In the genomic region with DNA sequence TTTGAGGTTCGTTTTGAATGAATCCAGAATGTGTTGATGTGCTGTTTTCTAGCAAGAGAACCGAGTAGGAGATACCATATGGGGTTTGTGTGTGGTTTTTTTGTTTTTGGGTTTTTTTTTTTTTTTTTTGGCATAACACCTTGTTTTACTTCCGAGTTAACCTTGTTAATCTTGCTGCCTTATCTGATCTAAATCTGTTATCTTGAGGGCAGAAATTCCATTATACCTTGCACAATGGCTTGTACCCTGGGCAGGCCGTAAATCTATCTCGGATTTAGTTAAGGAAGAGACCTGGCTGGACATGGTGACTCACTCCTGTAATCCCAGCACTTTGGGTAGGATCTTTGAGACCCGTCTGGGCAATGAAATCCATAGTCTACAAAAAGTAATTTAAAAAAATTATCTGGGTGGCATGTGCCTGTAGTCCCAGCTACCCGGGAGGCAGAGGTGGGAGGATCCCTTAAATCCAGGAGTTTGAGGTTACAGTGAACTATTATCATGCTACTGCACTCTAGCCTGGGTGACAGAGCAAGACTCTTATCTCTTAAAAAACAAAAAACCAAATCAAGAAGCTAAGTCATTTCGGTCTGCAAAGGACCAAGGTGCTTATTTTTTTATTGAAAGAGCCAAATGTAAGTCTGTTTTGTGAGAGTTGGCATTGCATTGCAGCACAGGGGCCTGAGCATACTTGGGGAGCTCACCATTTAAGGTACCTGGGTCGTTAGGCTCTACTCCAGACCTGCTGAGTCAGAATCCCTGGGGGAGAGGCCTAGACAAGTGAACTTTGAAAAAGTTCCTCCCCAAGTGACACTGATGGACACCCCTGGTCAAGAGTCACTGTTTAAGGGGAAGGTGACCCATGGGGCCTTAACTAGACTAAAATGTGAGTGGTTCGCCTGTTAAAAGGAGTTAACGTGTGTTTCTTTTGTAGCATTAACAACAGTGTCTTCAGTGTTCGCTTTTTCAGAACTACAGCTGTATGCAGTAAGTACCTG, we compare ENCODE assay signal across 13 cellular contexts. TPM values are rescaled to one million over a fixed set of nuclear protein-coding genes. Genes with fewer than 3 reads are reported as not detected.
A peak's percentile ranks its signal among the peaks of the same experiment; 100 is the strongest.
DNase-seq lines count a peak whose midpoint lies in the region; ATAC-seq and TF ChIP-seq lines count a peak whose summit lies in the region.
"Had no signal": no experiment of that assay in that cellular context is flagged by ENCODE, and none has a peak within 500 bp of the region (broad histone marks: within the 10 kb centered on the region; RNA-seq: fewer than 3 reads in every experiment).

No MANE protein-coding gene starts in this region.

- H3K36me3 ChIP-seq in mucosa of descending colon (ENCODE audit: low read depth), result peaks cover 13% of the 10 kb centered on the region
- peaks cover 46% of the 10 kb centered on the region for H3K36me3 ChIP-seq in suprapubic skin
- H3K36me3 ChIP-seq in thyroid gland, result peaks cover 29 to 37% of the 10 kb centered on the region in 2 donors

- H3K4me3 ChIP-seq in astrocyte of the spinal cord (ENCODE audit: low read depth, low read length), result no peak overlapping the region
- no peak overlapping the region for H3K4me3 ChIP-seq in mucosa of descending colon
- H3K4me3 ChIP-seq in suprapubic skin, result no peak overlapping the region
- no peak overlapping the region for H3K4me3 ChIP-seq in thyroid gland (replicated peaks in 1 of 3)
- H3K4me3 ChIP-seq: gastroesophageal sphincter, spleen had no signal

- ATAC-seq in mucosa of descending colon (peak; percentile 94), GM18519 (IDR thresholded peaks at IDR 0.05; ENCODE audit: low FRiP score, unreplicated experiment) (no peak), GM21367 (IDR thresholded peaks at IDR 0.05; ENCODE audit: unreplicated experiment) (no peak)
- ATAC-seq: gastroesophageal sphincter had no signal

- in situ Hi-C loops in astrocyte of the spinal cord (cut with HindIII; ENCODE audit: low sequenced_read_pairs), result no loop called here

- DNase-seq in ELR (ENCODE audit: low read depth), result peak; percentile 46
- DNase-seq in OCI-M1 (lab: John Stamatoyannopoulos, UW), result peak; percentile 90
- peak; percentile 10 for DNase-seq in astrocyte of the spinal cord (ENCODE audit: low read depth, low spot score)
- no peak for DNase-seq in mucosa of descending colon
- DNase-seq in suprapubic skin (ENCODE audit: low spot score in 2 of 2), result no peak
- DNase-seq in thyroid gland, result no peak
- DNase-seq: activated CD4-positive, alpha-beta T cell treated with anti-CD3 and anti-CD28 coated beads for 1 hour; brain microvascular endothelial cell; NCI-H1417; spleen had no signal

- peaks cover 24% of the 10 kb centered on the region for H3K4me1 ChIP-seq in mucosa of descending colon (ENCODE audit: low read depth)
- peaks cover 51% of the 10 kb centered on the region for H3K4me1 ChIP-seq in suprapubic skin
- H3K4me1 ChIP-seq in thyroid gland, result peaks cover 17 to 48% of the 10 kb centered on the region in 2 donors

- H3K27ac ChIP-seq in suprapubic skin (no peak overlapping the region), thyroid gland (peak overlapping the region in 1 of 3 donors; percentile 1)
- H3K27ac ChIP-seq: brain microvascular endothelial cell, spleen had no signal

- TF ChIP-seq POLR2A in suprapubic skin (IDR thresholded peaks at IDR 0.05) (no peak), thyroid gland (IDR thresholded peaks at IDR 0.05) (no peak)

- TF ChIP-seq EP300 in suprapubic skin (IDR thresholded peaks at IDR 0.05), result no peak

- no peak for TF ChIP-seq CTCF in astrocyte of the spinal cord (IDR thresholded peaks at IDR 0.05; ENCODE audit: low read depth, low read length)
- TF ChIP-seq CTCF in mucosa of descending colon (IDR thresholded peaks at IDR 0.05), result no peak
- TF ChIP-seq CTCF in suprapubic skin (IDR thresholded peaks at IDR 0.05), result no peak
- no peak for TF ChIP-seq CTCF in thyroid gland (IDR thresholded peaks at IDR 0.05)

- H3K9me3 ChIP-seq in mucosa of descending colon (no peaks in the 10 kb centered on the region), suprapubic skin (no peaks in the 10 kb centered on the region), thyroid gland (no peaks in the 10 kb centered on the region)
- H3K9me3 ChIP-seq: gastroesophageal sphincter, spleen had no signal

- 50% methylated on average over 12 of the region's 12 CpGs for WGBS in suprapubic skin
- WGBS in thyroid gland, 2 donors, result 78 to 81% methylated on average over 12 of the region's 12 CpGs

- H3K27me3 ChIP-seq in suprapubic skin (no peaks in the 10 kb centered on the region), thyroid gland (no peaks in the 10 kb centered on the region)
- H3K27me3 ChIP-seq: brain microvascular endothelial cell, gastroesophageal sphincter, spleen had no signal

- intact Hi-C loops in mucosa of descending colon (cut with DNase I, micrococcal nuclease) (no loop called here), thyroid gland (cut with DNase I) (no loop called here)

RNA-seq across cellular contexts. Expression of a gene that starts 6.7 kb away (rescaled TPM):
- total RNA-seq in mucosa of descending colon, result 100 to 1,000 TPM; 106 to 125 (median 121) TPM
- total RNA-seq in suprapubic skin, result 100 to 1,000 TPM in 1 of 4 donors, 10 to 100 TPM in 3; 79.1 to 190 (median 97.2) TPM
- total RNA-seq in thyroid gland, result 10 to 100 TPM; 80.9 to 91.6 (median 83.5) TPM

RNA-seq across cellular contexts. Expression of a gene that starts 12.5 kb away (rescaled TPM):
- total RNA-seq in mucosa of descending colon (under 1 TPM in 2 of 3 donors, not detected in 1; 0.07 to 0.09 TPM), suprapubic skin (under 1 TPM in 3 of 4 donors, not detected in 1; 0.10 to 0.97 (median 0.11) TPM), thyroid gland (not detected)

RNA-seq across cellular contexts. Expression of a gene that starts 34.6 kb away (rescaled TPM):
- 10 to 100 TPM in 2 of 3 donors, 1 to 10 TPM in 1; 7.7 to 12.7 (median 11.5) TPM for total RNA-seq in mucosa of descending colon
- 1 to 10 TPM in 3 of 4 donors, under 1 TPM in 1; 0.86 to 7.5 (median 1.8) TPM for total RNA-seq in suprapubic skin
- 10 to 100 TPM in 2 of 4 donors, 1 to 10 TPM in 2; 5.7 to 16.4 (median 9.5) TPM for total RNA-seq in thyroid gland

Comparison
In these comparisons a context has a peak if more than half of its experiments do, and no peak if none do; other contexts are left out.
1. DNase-seq: peak in ELR (single experiment), OCI-M1 (single experiment) and astrocyte of the spinal cord (single experiment); none in mucosa of descending colon (0 of 3), suprapubic skin (0 of 2) and thyroid gland (0 of 2).